16 cellular contexts compared by ENCODE assay signal in genomic region chr2:219409619-219410018, GRCh38. TPM values are rescaled to one million over a fixed set of nuclear protein-coding genes. Genes with fewer than 3 reads are reported as not detected.
"Had no signal": no experiment of that assay in that cellular context is flagged by ENCODE, and none has a peak within 500 bp of the region (broad histone marks: within the 10 kb centered on the region; RNA-seq: fewer than 3 reads in every experiment).

No MANE protein-coding gene starts in this region.

- H3K4me3 ChIP-seq: mucosa of descending colon, SJCRH30 had no signal

- H3K4me1 Mint-ChIP-seq: immature natural killer cell had no signal

- H3K27me3 ChIP-seq: SJCRH30 had no signal

- H3K9me3 Mint-ChIP-seq: natural killer cell treated with Interleukin-12 subunit alpha and Interleukin-12 subunit beta and Interleukin-15 and Interleukin-18, amount 100 ng/mL, for 72 hours had no signal

- H3K9me3 ChIP-seq: mucosa of descending colon, SJCRH30 had no signal

- H3K27ac Mint-ChIP-seq: activated naive CD8-positive, alpha-beta T cell; activated T-cell treated with anti-CD3 and anti-CD28 coated beads, Interleukin-2, amount 50 U/mL, for 24 hours; immature natural killer cell; natural killer cell treated with Interleukin-12 subunit alpha and Interleukin-12 subunit beta and Interleukin-15 and Interleukin-18, amount 100 ng/mL, for 72 hours had no signal

- H3K27ac ChIP-seq: SJCRH30 had no signal

- H3K4me3 Mint-ChIP-seq: activated naive CD8-positive, alpha-beta T cell; activated T-cell treated with anti-CD3 and anti-CD28 coated beads, Interleukin-2, amount 50 U/mL, for 24 hours; immature natural killer cell; natural killer cell treated with Interleukin-12 subunit alpha and Interleukin-12 subunit beta and Interleukin-15 and Interleukin-18, amount 100 ng/mL, for 72 hours had no signal

- H3K36me3 Mint-ChIP-seq: immature natural killer cell; natural killer cell treated with Interleukin-12 subunit alpha and Interleukin-12 subunit beta and Interleukin-15 and Interleukin-18, amount 100 ng/mL, for 72 hours had no signal

- ATAC-seq: left colon, mucosa of descending colon had no signal

- FAIRE-seq: small intestine had no signal

- H3K36me3 ChIP-seq: SJCRH30 had no signal

- DNase-seq: activated CD4-positive, alpha-beta T cell treated with anti-CD3 and anti-CD28 coated beads, Interleukin-2, amount 50 U/mL, for 4 hours; activated CD4-positive, CD25-positive, alpha-beta regulatory T cell treated with anti-CD3 and anti-CD28 coated beads, Interleukin-2, amount 50 U/mL, for 72 hours; activated gamma-delta T cell; activated T-cell treated with anti-CD3 and anti-CD28 coated beads, Interleukin-2, amount 50 U/mL, for 24 hours; amygdala; immature natural killer cell; left colon; mammary epithelial cell; mucosa of descending colon; retina; SJCRH30; small intestine had no signal

RNA-seq across cellular contexts. Expression of gene DES, which starts 8.6 kb away (rescaled TPM):
- total RNA-seq: natural killer cell treated with Interleukin-12 subunit alpha and Interleukin-12 subunit beta and Interleukin-15 and Interleukin-18, amount 100 ng/mL, for 72 hours; osteocyte; T-helper 2 cell treated with Interferon-gamma antibody and Interleukin-4, amounts not matched to agents 100 ng/mL and 5 ng/mL, for 36 hours had no signal
- polyA plus RNA-seq: immature natural killer cell had no signal

RNA-seq across cellular contexts. Expression of gene SPEG, which starts 25.0 kb away (rescaled TPM):
- polyA plus RNA-seq: immature natural killer cell had no signal
